Comparison of ENCODE assay signal across 8 cellular contexts in genomic region chr16:38941-39892, GRCh38. TPM values are rescaled to one million over a fixed set of nuclear protein-coding genes. Genes with fewer than 3 reads are reported as not detected.
DNase-seq lines count a peak whose midpoint lies in the region; ATAC-seq and TF ChIP-seq lines count a peak whose summit lies in the region.

No MANE protein-coding gene starts in this region.

- peak; percentile 65 for ATAC-seq in HG03025 (IDR thresholded peaks at IDR 0.05; ENCODE audit: low FRiP score, unreplicated experiment)

- intact Hi-C loops in dorsolateral prefrontal cortex (cut with DNase I) = no loop called here
- intact Hi-C loops in esophagus muscularis mucosa (cut with DNase I) = no loop called here

- H3K36me3 ChIP-seq in esophagus muscularis mucosa = peaks cover 0 to 12% (median 2%) of the 10 kb centered on the region in 4 donors

- H3K4me3 ChIP-seq in dorsolateral prefrontal cortex (no peak overlapping the region), esophagus muscularis mucosa (no peak overlapping the region)

- in situ Hi-C loops in GM18951 (cut with MboI; ENCODE audit: low sequenced_read_pairs, unreplicated experiment) = no loop called here

- no peaks in the 10 kb centered on the region for H3K9me3 ChIP-seq in esophagus muscularis mucosa

- TF ChIP-seq POLR2A in GM18951 (IDR thresholded peaks at IDR 0.05; ENCODE audit: extremely low read depth, insufficient read depth, insufficient read length) (peak; percentile 32), esophagus muscularis mucosa (IDR thresholded peaks at IDR 0.05; ENCODE audit: low read depth) (no peak)

- H3K27ac ChIP-seq in dorsolateral prefrontal cortex (no peak overlapping the region), esophagus muscularis mucosa (replicated peaks in 1 of 4) (no peak overlapping the region)

- TF ChIP-seq CTCF in dorsolateral prefrontal cortex (IDR thresholded peaks at IDR 0.05 in 54 of 56, conservative IDR thresholded peaks at IDR 0.05 in 2 of 56; ENCODE audit: low read depth in 1 of 56, partially characterized antibody in 56 of 56) (no peak), esophagus muscularis mucosa (IDR thresholded peaks at IDR 0.05) (no peak)

- 84% methylated on average over 12 of the region's 13 CpGs for WGBS in esophagus muscularis mucosa

- peak; percentile 17 for DNase-seq in amniotic epithelial cell (ENCODE audit: low read depth)
- peak; percentile 22 for DNase-seq in stimulated activated CD8-positive, alpha-beta memory T cell treated with anti-CD3 and anti-CD28 coated beads, Interleukin-12 subunit alpha, Interleukin-12 subunit beta, amount 100 ng/mL, for 4 hours (ENCODE audit: low read depth)
- no peak for DNase-seq in dorsolateral prefrontal cortex
- no peak for DNase-seq in esophagus muscularis mucosa (ENCODE audit: extremely low spot score)
- no peak for DNase-seq in NCI-H748 (lab: John Stamatoyannopoulos, UW; ENCODE audit: unreplicated experiment)

- no peaks in the 10 kb centered on the region for H3K27me3 ChIP-seq in dorsolateral prefrontal cortex
- H3K27me3 ChIP-seq in esophagus muscularis mucosa = no peaks in the 10 kb centered on the region

- no peak for TF ChIP-seq EP300 in esophagus muscularis mucosa (IDR thresholded peaks at IDR 0.05)

- H3K4me1 ChIP-seq in esophagus muscularis mucosa = no peaks in the 10 kb centered on the region

TF ChIP-seq in PFSK-1, 5 proteins besides CTCF, POLR2A, EP300 and RAD21:
- TF ChIP-seq POLR2AphosphoS5 (IDR thresholded peaks at IDR 0.05; ENCODE audit: low read depth, low read length) = peak; percentile 11; the same call in 1 of the 2 replicates
- TF ChIP-seq TAF1 (IDR thresholded peaks at IDR 0.05; ENCODE audit: borderline replicate concordance, insufficient read depth, low read length) = no peak
- no peak for TF ChIP-seq REST (IDR thresholded peaks at IDR 0.05; ENCODE audit: insufficient read depth in 1 of 2, low read depth in 2 of 2, low read length in 2 of 2)
- no peak for TF ChIP-seq SIN3A (IDR thresholded peaks at IDR 0.05; ENCODE audit: borderline replicate concordance, insufficient read depth, low read length)

RNA-seq across cellular contexts. Expression of gene POLR3K, which starts 14.2 kb away (rescaled TPM):
- polyA plus RNA-seq in PFSK-1 (2012; ENCODE audit: insufficient read length, low read depth) = 59.3 TPM
- total RNA-seq in dorsolateral prefrontal cortex = 10 to 100 TPM in 118 of 120 experiments, 1 to 10 TPM in 2; 8.3 to 24.2 (median 16.1) TPM
- total RNA-seq in esophagus muscularis mucosa = 1 to 10 TPM; 3.3 to 3.8 (median 3.7) TPM

RNA-seq across cellular contexts. Expression of gene SNRNP25, which starts 14.4 kb away (rescaled TPM):
- polyA plus RNA-seq in PFSK-1 (2012; ENCODE audit: insufficient read length, low read depth) = 54.2 TPM
- 10 to 100 TPM; 25.7 to 84.8 (median 55.9) TPM for total RNA-seq in dorsolateral prefrontal cortex
- total RNA-seq in esophagus muscularis mucosa = 10 to 100 TPM; 22.0 to 33.6 (median 25.7) TPM

RNA-seq across cellular contexts. Expression of gene RHBDF1, which starts 33.2 kb away (rescaled TPM):
- polyA plus RNA-seq in PFSK-1 (2012; ENCODE audit: insufficient read length, low read depth) = 33.9 TPM
- 10 to 100 TPM in 97 of 120 experiments, 1 to 10 TPM in 23; 4.6 to 37.2 (median 13.1) TPM for total RNA-seq in dorsolateral prefrontal cortex
- total RNA-seq in esophagus muscularis mucosa = 10 to 100 TPM; 26.7 to 43.0 (median 30.2) TPM

RNA-seq across cellular contexts. Expression of gene MPG, which starts 38.8 kb away (rescaled TPM):
- 91.8 TPM for polyA plus RNA-seq in PFSK-1 (2012; ENCODE audit: insufficient read length, low read depth)
- total RNA-seq in dorsolateral prefrontal cortex (10 to 100 TPM; 20.2 to 47.6 (median 32.5) TPM), esophagus muscularis mucosa (100 to 1,000 TPM in 2 of 4 donors, 10 to 100 TPM in 2; 70.2 to 120 (median 106) TPM)

Comparison
In these comparisons a context has a peak if more than half of its experiments do, and no peak if none do; other contexts are left out.
1. DNase-seq: peak in amniotic epithelial cell (single experiment) and stimulated activated CD8-positive, alpha-beta memory T cell treated with anti-CD3 and anti-CD28 coated beads, Interleukin-12 subunit alpha, Interleukin-12 subunit beta, amount 100 ng/mL, for 4 hours (single experiment); none in dorsolateral prefrontal cortex (0 of 10), esophagus muscularis mucosa (single experiment) and NCI-H748 (single experiment).